2 cellular contexts compared by ENCODE assay signal in the genomic region with DNA sequence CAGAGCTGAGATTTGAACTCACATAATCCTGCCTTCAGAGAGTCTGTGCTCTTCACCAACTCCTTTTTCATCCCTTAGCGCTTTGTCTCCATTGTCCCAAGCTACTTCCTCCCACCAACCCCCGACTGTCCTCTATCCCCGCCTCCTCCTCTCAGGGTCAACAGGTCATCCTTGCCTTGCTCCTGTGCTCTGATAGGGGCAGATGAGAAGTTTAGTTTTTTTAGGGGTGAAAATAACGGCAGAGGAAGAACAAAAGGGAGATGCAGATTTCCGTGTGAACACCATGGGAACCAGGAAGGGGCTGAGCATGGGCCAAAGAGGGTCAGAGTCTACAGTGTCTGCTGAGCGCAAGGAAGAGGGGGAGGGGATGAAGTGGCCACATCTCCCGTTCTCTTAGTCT.
A peak's percentile ranks its signal among the peaks of the same experiment; 100 is the strongest.
TF ChIP-seq lines count a peak whose summit lies in the region.

No MANE protein-coding gene starts in this region.

TF ChIP-seq in GM23338, 12 proteins besides CTCF, POLR2A, EP300 and RAD21 (continues in another document):
- TF ChIP-seq EZH2 (IDR thresholded peaks at IDR 0.05; ENCODE audit: low read depth, unreplicated experiment) (no peak), ZNF331 (CRISPR knock-in tag; IDR thresholded peaks at IDR 0.05; ENCODE audit: low read depth) (no peak), STAT1 (IDR thresholded peaks at IDR 0.05; ENCODE audit: unreplicated experiment) (no peak), CREB1 (CRISPR knock-in tag; IDR thresholded peaks at IDR 0.05; ENCODE audit: low read depth) (no peak), EZH2phosphoT487 (IDR thresholded peaks at IDR 0.05; ENCODE audit: unreplicated experiment) (no peak), JUNB (IDR thresholded peaks at IDR 0.05; ENCODE audit: unreplicated experiment) (no peak), NANOG (IDR thresholded peaks at IDR 0.05; ENCODE audit: borderline replicate concordance) (no peak), ZNF114 (CRISPR knock-in tag; IDR thresholded peaks at IDR 0.05) (no peak), POLR2AphosphoS5 (IDR thresholded peaks at IDR 0.05; ENCODE audit: low read depth) (no peak)
- TF ChIP-seq, protein P1, sequence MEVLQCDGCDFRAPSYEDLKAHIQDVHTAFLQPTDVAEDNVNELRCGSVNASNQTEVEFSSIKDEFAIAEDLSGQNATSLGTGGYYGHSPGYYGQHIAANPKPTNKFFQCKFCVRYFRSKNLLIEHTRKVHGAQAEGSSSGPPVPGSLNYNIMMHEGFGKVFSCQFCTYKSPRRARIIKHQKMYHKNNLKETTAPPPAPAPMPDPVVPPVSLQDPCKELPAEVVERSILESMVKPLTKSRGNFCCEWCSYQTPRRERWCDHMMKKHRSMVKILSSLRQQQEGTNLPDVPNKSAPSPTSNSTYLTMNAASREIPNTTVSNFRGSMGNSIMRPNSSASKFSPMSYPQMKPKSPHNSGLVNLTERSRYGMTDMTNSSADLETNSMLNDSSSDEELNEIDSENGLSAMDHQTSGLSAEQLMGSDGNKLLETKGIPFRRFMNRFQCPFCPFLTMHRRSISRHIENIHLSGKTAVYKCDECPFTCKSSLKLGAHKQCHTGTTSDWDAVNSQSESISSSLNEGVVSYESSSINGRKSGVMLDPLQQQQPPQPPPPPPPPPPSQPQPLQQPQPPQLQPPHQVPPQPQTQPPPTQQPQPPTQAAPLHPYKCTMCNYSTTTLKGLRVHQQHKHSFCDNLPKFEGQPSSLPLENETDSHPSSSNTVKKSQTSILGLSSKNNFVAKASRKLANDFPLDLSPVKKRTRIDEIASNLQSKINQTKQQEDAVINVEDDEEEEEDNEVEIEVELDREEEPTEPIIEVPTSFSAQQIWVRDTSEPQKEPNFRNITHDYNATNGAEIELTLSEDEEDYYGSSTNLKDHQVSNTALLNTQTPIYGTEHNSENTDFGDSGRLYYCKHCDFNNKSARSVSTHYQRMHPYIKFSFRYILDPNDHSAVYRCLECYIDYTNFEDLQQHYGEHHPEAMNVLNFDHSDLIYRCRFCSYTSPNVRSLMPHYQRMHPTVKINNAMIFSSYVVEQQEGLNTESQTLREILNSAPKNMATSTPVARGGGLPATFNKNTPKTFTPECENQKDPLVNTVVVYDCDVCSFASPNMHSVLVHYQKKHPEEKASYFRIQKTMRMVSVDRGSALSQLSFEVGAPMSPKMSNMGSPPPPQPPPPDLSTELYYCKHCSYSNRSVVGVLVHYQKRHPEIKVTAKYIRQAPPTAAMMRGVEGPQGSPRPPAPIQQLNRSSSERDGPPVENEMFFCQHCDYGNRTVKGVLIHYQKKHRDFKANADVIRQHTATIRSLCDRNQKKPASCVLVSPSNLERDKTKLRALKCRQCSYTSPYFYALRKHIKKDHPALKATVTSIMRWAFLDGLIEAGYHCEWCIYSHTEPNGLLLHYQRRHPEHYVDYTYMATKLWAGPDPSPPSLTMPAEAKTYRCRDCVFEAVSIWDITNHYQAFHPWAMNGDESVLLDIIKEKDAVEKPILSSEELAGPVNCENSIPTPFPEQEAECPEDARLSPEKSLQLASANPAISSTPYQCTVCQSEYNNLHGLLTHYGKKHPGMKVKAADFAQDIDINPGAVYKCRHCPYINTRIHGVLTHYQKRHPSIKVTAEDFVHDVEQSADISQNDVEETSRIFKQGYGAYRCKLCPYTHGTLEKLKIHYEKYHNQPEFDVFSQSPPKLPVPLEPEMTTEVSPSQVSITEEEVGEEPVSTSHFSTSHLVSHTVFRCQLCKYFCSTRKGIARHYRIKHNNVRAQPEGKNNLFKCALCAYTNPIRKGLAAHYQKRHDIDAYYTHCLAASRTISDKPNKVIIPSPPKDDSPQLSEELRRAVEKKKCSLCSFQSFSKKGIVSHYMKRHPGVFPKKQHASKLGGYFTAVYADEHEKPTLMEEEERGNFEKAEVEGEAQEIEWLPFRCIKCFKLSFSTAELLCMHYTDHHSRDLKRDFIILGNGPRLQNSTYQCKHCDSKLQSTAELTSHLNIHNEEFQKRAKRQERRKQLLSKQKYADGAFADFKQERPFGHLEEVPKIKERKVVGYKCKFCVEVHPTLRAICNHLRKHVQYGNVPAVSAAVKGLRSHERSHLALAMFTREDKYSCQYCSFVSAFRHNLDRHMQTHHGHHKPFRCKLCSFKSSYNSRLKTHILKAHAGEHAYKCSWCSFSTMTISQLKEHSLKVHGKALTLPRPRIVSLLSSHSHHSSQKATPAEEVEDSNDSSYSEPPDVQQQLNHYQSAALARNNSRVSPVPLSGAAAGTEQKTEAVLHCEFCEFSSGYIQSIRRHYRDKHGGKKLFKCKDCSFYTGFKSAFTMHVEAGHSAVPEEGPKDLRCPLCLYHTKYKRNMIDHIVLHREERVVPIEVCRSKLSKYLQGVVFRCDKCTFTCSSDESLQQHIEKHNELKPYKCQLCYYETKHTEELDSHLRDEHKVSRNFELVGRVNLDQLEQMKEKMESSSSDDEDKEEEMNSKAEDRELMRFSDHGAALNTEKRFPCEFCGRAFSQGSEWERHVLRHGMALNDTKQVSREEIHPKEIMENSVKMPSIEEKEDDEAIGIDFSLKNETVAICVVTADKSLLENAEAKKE (CRISPR knock-in tag; IDR thresholded peaks at IDR 0.05) = no peak
- TF ChIP-seq, protein P2, sequence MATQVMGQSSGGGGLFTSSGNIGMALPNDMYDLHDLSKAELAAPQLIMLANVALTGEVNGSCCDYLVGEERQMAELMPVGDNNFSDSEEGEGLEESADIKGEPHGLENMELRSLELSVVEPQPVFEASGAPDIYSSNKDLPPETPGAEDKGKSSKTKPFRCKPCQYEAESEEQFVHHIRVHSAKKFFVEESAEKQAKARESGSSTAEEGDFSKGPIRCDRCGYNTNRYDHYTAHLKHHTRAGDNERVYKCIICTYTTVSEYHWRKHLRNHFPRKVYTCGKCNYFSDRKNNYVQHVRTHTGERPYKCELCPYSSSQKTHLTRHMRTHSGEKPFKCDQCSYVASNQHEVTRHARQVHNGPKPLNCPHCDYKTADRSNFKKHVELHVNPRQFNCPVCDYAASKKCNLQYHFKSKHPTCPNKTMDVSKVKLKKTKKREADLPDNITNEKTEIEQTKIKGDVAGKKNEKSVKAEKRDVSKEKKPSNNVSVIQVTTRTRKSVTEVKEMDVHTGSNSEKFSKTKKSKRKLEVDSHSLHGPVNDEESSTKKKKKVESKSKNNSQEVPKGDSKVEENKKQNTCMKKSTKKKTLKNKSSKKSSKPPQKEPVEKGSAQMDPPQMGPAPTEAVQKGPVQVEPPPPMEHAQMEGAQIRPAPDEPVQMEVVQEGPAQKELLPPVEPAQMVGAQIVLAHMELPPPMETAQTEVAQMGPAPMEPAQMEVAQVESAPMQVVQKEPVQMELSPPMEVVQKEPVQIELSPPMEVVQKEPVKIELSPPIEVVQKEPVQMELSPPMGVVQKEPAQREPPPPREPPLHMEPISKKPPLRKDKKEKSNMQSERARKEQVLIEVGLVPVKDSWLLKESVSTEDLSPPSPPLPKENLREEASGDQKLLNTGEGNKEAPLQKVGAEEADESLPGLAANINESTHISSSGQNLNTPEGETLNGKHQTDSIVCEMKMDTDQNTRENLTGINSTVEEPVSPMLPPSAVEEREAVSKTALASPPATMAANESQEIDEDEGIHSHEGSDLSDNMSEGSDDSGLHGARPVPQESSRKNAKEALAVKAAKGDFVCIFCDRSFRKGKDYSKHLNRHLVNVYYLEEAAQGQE (IDR thresholded peaks at IDR 0.05; ENCODE audit: unreplicated experiment) = no peak

TF ChIP-seq in K562, 482 proteins besides CTCF, POLR2A, EP300 and RAD21 (continues in another document):
- TF ChIP-seq, protein P3, sequence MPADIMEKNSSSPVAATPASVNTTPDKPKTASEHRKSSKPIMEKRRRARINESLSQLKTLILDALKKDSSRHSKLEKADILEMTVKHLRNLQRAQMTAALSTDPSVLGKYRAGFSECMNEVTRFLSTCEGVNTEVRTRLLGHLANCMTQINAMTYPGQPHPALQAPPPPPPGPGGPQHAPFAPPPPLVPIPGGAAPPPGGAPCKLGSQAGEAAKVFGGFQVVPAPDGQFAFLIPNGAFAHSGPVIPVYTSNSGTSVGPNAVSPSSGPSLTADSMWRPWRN (IDR thresholded peaks at IDR 0.05; ENCODE audit: low read depth) = no peak
- TF ChIP-seq ARHGAP35 (IDR thresholded peaks at IDR 0.05; ENCODE audit: partially characterized antibody) = no peak
- no peak for TF ChIP-seq SMAD4 (CRISPR knock-in tag; conservative IDR thresholded peaks at IDR 0.05)
- TF ChIP-seq PURB (CRISPR knock-in tag; IDR thresholded peaks at IDR 0.05; ENCODE audit: low read depth) = no peak
- TF ChIP-seq PHF21A (IDR thresholded peaks at IDR 0.05; ENCODE audit: borderline replicate concordance, low read depth) = no peak
- TF ChIP-seq, protein P4, sequence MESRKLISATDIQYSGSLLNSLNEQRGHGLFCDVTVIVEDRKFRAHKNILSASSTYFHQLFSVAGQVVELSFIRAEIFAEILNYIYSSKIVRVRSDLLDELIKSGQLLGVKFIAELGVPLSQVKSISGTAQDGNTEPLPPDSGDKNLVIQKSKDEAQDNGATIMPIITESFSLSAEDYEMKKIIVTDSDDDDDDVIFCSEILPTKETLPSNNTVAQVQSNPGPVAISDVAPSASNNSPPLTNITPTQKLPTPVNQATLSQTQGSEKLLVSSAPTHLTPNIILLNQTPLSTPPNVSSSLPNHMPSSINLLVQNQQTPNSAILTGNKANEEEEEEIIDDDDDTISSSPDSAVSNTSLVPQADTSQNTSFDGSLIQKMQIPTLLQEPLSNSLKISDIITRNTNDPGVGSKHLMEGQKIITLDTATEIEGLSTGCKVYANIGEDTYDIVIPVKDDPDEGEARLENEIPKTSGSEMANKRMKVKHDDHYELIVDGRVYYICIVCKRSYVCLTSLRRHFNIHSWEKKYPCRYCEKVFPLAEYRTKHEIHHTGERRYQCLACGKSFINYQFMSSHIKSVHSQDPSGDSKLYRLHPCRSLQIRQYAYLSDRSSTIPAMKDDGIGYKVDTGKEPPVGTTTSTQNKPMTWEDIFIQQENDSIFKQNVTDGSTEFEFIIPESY (CRISPR knock-in tag; IDR thresholded peaks at IDR 0.05) = no peak
- 0 out of 2 replicates have a peak, but pooled peaks have one; percentile 20 for TF ChIP-seq BHLHE40 (IDR thresholded peaks at IDR 0.05; ENCODE audit: low read length)
- TF ChIP-seq HDAC2 (IDR thresholded peaks at IDR 0.05) = peak; percentile 70; the same call in 1 of the 2 replicates
- TF ChIP-seq POU5F1 (IDR thresholded peaks at IDR 0.05; ENCODE audit: borderline replicate concordance, low read depth, low read length, partially characterized antibody) = no peak
- TF ChIP-seq NCOA1 (IDR thresholded peaks at IDR 0.05; ENCODE audit: low read depth) = no peak
- TF ChIP-seq RBM14 (IDR thresholded peaks at IDR 0.05; ENCODE audit: borderline replicate concordance, insufficient read depth, low read depth, low read length) = no peak
- no peak for TF ChIP-seq HMG20B (CRISPR knock-in tag; IDR thresholded peaks at IDR 0.05)
- TF ChIP-seq, protein P5, sequence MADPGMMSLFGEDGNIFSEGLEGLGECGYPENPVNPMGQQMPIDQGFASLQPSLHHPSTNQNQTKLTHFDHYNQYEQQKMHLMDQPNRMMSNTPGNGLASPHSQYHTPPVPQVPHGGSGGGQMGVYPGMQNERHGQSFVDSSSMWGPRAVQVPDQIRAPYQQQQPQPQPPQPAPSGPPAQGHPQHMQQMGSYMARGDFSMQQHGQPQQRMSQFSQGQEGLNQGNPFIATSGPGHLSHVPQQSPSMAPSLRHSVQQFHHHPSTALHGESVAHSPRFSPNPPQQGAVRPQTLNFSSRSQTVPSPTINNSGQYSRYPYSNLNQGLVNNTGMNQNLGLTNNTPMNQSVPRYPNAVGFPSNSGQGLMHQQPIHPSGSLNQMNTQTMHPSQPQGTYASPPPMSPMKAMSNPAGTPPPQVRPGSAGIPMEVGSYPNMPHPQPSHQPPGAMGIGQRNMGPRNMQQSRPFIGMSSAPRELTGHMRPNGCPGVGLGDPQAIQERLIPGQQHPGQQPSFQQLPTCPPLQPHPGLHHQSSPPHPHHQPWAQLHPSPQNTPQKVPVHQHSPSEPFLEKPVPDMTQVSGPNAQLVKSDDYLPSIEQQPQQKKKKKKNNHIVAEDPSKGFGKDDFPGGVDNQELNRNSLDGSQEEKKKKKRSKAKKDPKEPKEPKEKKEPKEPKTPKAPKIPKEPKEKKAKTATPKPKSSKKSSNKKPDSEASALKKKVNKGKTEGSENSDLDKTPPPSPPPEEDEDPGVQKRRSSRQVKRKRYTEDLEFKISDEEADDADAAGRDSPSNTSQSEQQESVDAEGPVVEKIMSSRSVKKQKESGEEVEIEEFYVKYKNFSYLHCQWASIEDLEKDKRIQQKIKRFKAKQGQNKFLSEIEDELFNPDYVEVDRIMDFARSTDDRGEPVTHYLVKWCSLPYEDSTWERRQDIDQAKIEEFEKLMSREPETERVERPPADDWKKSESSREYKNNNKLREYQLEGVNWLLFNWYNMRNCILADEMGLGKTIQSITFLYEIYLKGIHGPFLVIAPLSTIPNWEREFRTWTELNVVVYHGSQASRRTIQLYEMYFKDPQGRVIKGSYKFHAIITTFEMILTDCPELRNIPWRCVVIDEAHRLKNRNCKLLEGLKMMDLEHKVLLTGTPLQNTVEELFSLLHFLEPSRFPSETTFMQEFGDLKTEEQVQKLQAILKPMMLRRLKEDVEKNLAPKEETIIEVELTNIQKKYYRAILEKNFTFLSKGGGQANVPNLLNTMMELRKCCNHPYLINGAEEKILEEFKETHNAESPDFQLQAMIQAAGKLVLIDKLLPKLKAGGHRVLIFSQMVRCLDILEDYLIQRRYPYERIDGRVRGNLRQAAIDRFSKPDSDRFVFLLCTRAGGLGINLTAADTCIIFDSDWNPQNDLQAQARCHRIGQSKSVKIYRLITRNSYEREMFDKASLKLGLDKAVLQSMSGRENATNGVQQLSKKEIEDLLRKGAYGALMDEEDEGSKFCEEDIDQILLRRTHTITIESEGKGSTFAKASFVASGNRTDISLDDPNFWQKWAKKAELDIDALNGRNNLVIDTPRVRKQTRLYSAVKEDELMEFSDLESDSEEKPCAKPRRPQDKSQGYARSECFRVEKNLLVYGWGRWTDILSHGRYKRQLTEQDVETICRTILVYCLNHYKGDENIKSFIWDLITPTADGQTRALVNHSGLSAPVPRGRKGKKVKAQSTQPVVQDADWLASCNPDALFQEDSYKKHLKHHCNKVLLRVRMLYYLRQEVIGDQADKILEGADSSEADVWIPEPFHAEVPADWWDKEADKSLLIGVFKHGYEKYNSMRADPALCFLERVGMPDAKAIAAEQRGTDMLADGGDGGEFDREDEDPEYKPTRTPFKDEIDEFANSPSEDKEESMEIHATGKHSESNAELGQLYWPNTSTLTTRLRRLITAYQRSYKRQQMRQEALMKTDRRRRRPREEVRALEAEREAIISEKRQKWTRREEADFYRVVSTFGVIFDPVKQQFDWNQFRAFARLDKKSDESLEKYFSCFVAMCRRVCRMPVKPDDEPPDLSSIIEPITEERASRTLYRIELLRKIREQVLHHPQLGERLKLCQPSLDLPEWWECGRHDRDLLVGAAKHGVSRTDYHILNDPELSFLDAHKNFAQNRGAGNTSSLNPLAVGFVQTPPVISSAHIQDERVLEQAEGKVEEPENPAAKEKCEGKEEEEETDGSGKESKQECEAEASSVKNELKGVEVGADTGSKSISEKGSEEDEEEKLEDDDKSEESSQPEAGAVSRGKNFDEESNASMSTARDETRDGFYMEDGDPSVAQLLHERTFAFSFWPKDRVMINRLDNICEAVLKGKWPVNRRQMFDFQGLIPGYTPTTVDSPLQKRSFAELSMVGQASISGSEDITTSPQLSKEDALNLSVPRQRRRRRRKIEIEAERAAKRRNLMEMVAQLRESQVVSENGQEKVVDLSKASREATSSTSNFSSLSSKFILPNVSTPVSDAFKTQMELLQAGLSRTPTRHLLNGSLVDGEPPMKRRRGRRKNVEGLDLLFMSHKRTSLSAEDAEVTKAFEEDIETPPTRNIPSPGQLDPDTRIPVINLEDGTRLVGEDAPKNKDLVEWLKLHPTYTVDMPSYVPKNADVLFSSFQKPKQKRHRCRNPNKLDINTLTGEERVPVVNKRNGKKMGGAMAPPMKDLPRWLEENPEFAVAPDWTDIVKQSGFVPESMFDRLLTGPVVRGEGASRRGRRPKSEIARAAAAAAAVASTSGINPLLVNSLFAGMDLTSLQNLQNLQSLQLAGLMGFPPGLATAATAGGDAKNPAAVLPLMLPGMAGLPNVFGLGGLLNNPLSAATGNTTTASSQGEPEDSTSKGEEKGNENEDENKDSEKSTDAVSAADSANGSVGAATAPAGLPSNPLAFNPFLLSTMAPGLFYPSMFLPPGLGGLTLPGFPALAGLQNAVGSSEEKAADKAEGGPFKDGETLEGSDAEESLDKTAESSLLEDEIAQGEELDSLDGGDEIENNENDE (IDR thresholded peaks at IDR 0.05; ENCODE audit: low read depth, low read length) = no peak
- TF ChIP-seq ZNF589 (CRISPR knock-in tag; IDR thresholded peaks at IDR 0.05; ENCODE audit: low read depth) = no peak
- TF ChIP-seq ZNF239 (CRISPR knock-in tag; IDR thresholded peaks at IDR 0.05) = no peak
- TF ChIP-seq ZNF507 (tag; conservative IDR thresholded peaks at IDR 0.05) = no peak
- no peak for TF ChIP-seq ZFP1 (CRISPR knock-in tag; IDR thresholded peaks at IDR 0.05)
